In genomic region chr17:78723957-78724356, GRCh38 we compare ENCODE assay signal across 11 cellular contexts. TPM values are rescaled to one million over a fixed set of nuclear protein-coding genes. Genes with fewer than 3 reads are reported as not detected.
DNase-seq lines count a peak whose midpoint lies in the region; ATAC-seq, FAIRE-seq and TF ChIP-seq lines count a peak whose summit lies in the region.
"Had no signal": no experiment of that assay in that cellular context is flagged by ENCODE, and none has a peak within 500 bp of the region (broad histone marks: within the 10 kb centered on the region; RNA-seq: fewer than 3 reads in every experiment).

No MANE protein-coding gene starts in this region.

- no peak for ATAC-seq in HG02973 (IDR thresholded peaks at IDR 0.05; ENCODE audit: unreplicated experiment)

- TF ChIP-seq POLR2A in GM12892 (IDR thresholded peaks at IDR 0.05; ENCODE audit: low read depth, low read length): no peak

- H3K27ac ChIP-seq in BLaER1 (peak overlapping the region; percentile 85), caudate nucleus (ENCODE audit: low read depth, low read length) (peak overlapping the region; percentile 93)

- H3K36me3 ChIP-seq in BLaER1: no peaks in the 10 kb centered on the region

- no peaks in the 10 kb centered on the region for H3K36me3 Mint-ChIP-seq in nephron (ENCODE audit: low read depth)

- no peak for DNase-seq in GM12892 (ENCODE audit: insufficient read length)
- peak in 1 of 61 donors; percentile 64 for DNase-seq in caudate nucleus (lab: John Stamatoyannopoulos, UW)
- no peak for DNase-seq in activated effector memory CD4-positive, alpha-beta T cell treated with Interleukin-2 at 50 U/mL for 16 hours
- DNase-seq in activated gamma-delta T cell (lab: John Stamatoyannopoulos, UW): no peak
- DNase-seq in DMS 273 treated with DMSO at 0.1 percent for 48 hours (lab: John Stamatoyannopoulos, UW): no peak
- DNase-seq: NK-92 treated with Interleukin-12 subunit alpha and Interleukin-12 subunit beta, amount 100 ng/mL, for 24 hours; stimulated activated CD4-positive, alpha-beta T cell treated with anti-CD3 and anti-CD28 coated beads, Interleukin-1b, Interleukin-23, amount 100 ng/mL, for 48 hours; T-helper 9 cell had no signal

- H3K4me1 Mint-ChIP-seq in nephron: peaks cover 52% of the 10 kb centered on the region

- no peaks in the 10 kb centered on the region for H3K27me3 Mint-ChIP-seq in nephron (ENCODE audit: low read depth)

- H3K9me3 Mint-ChIP-seq in nephron: no peaks in the 10 kb centered on the region

- no peak overlapping the region; the same call in 1 of the 2 replicates for H3K4me3 ChIP-seq in BLaER1

- peak overlapping the region; percentile 82 to 84 (median 83) for H3K4me3 Mint-ChIP-seq in nephron

- H3K27me3 ChIP-seq in BLaER1: no peaks in the 10 kb centered on the region

- H3K4me1 ChIP-seq in BLaER1: peaks cover 100% of the 10 kb centered on the region

- peak overlapping the region; percentile 30 to 70 (median 61) for H3K27ac Mint-ChIP-seq in nephron

- H3K9me3 ChIP-seq in BLaER1: no peaks in the 10 kb centered on the region

- H3K4me2 ChIP-seq in BLaER1: peak overlapping the region; percentile 96

- TF ChIP-seq CTCF in nephron (IDR thresholded peaks at IDR 0.05; ENCODE audit: unreplicated experiment in 3 of 3): no peak

- H3K9ac ChIP-seq in BLaER1: peak overlapping the region; percentile 71

- FAIRE-seq in GM12892 (lab: Jason Lieb, UNC): peak; percentile 42

- peaks cover 47% of the 10 kb centered on the region for H4K20me1 ChIP-seq in BLaER1

RNA-seq across cellular contexts. Expression of gene CYTH1, which starts 58.1 kb away (rescaled TPM):
- 182 TPM for polyA plus RNA-seq in GM12892 (2012; ENCODE audit: missing spikeins)
